8 cellular contexts compared by ENCODE assay signal in genomic region chr17:69084911-69085310, GRCh38. TPM values are rescaled to one million over a fixed set of nuclear protein-coding genes. Genes with fewer than 3 reads are reported as not detected.
A peak's percentile ranks its signal among the peaks of the same experiment; 100 is the strongest.
DNase-seq lines count a peak whose midpoint lies in the region; ATAC-seq and TF ChIP-seq lines count a peak whose summit lies in the region.

No MANE protein-coding gene starts in this region.

- TF ChIP-seq EP300 in upper lobe of left lung (IDR thresholded peaks at IDR 0.05) (no peak), gastroesophageal sphincter (IDR thresholded peaks at IDR 0.05) (no peak)

- TF ChIP-seq POLR2A in upper lobe of left lung (IDR thresholded peaks at IDR 0.05) (no peak), gastroesophageal sphincter (IDR thresholded peaks at IDR 0.05) (no peak)

- 57 to 72% methylated on average over 13 of the region's 13 CpGs for WGBS in upper lobe of left lung, 2 donors
- whole genome bisulfite sequencing in gastroesophageal sphincter (ENCODE audit: low coverage in 1 of 2), 2 donors, result 47 to 75% methylated on average over 5 to 11 of the region's 13 CpGs

- no peaks in the 10 kb centered on the region for H3K36me3 ChIP-seq in cardiac muscle cell
- peaks cover 0 to 10% (median 0%) of the 10 kb centered on the region in 4 donors for H3K36me3 ChIP-seq in upper lobe of left lung
- H3K36me3 ChIP-seq in gastroesophageal sphincter, result peaks cover 3 to 77% of the 10 kb centered on the region in 2 donors

- H3K9me3 ChIP-seq in cardiac muscle cell (ENCODE audit: low read depth), result no peaks in the 10 kb centered on the region
- peaks cover 0 to 7% (median 2%) of the 10 kb centered on the region in 4 donors for H3K9me3 ChIP-seq in upper lobe of left lung
- H3K9me3 ChIP-seq in gastroesophageal sphincter, result peaks cover 0 to 11% (median 0%) of the 10 kb centered on the region in 3 donors

- no peaks in the 10 kb centered on the region for H3K4me1 ChIP-seq in cardiac muscle cell (ENCODE audit: low read depth)
- H3K4me1 ChIP-seq in upper lobe of left lung, result no peaks in the 10 kb centered on the region
- H3K4me1 ChIP-seq in gastroesophageal sphincter, result no peaks in the 10 kb centered on the region

- intact Hi-C loops in Right ventricle myocardium inferior (cut with DNase I), result no loop called here

- H3K27me3 ChIP-seq in cardiac muscle cell (no peaks in the 10 kb centered on the region), upper lobe of left lung (no peaks in the 10 kb centered on the region), gastroesophageal sphincter (no peaks in the 10 kb centered on the region)

- DNase-seq in cardiac muscle cell (ENCODE audit: low read depth in 1 of 2, low spot score in 1 of 2), result peak in 1 of 2 donors; percentile 27
- DNase-seq in Right ventricle myocardium inferior (ENCODE audit: missing footprints), result no peak
- peak; percentile 16 for DNase-seq in OCI-M1 (lab: John Stamatoyannopoulos, UW)
- DNase-seq in fibroblast of the aortic adventitia (ENCODE audit: low read depth), result no peak
- peak in 1 of 2 donors; percentile 38 for DNase-seq in upper lobe of left lung
- no peak for DNase-seq in pons (ENCODE audit: low spot score)

- ATAC-seq in Right ventricle myocardium inferior (no peak), upper lobe of left lung (ENCODE audit: low FRiP score in 2 of 2) (no peak), gastroesophageal sphincter (no peak), GM18870 (IDR thresholded peaks at IDR 0.05; ENCODE audit: unreplicated experiment) (no peak)

- H3K4me3 ChIP-seq in cardiac muscle cell (no peak overlapping the region), fibroblast of the aortic adventitia (ENCODE audit: low read depth, low read length) (no peak overlapping the region), upper lobe of left lung (no peak overlapping the region), gastroesophageal sphincter (no peak overlapping the region)

- TF ChIP-seq CTCF in cardiac muscle cell (IDR thresholded peaks at IDR 0.05; ENCODE audit: low read depth, low read length), result peak; percentile 38
- TF ChIP-seq CTCF in fibroblast of the aortic adventitia (IDR thresholded peaks at IDR 0.05; ENCODE audit: insufficient read depth, low read length), result peak; percentile 45
- TF ChIP-seq CTCF in upper lobe of left lung (IDR thresholded peaks at IDR 0.05), result peak in 4 of 6 experiments; percentile 5 to 21 (median 12)
- TF ChIP-seq CTCF in gastroesophageal sphincter (IDR thresholded peaks at IDR 0.05), result no peak

- no peak overlapping the region for H3K27ac ChIP-seq in cardiac muscle cell
- H3K27ac ChIP-seq in upper lobe of left lung, result no peak overlapping the region
- no peak overlapping the region for H3K27ac ChIP-seq in gastroesophageal sphincter

RNA-seq across cellular contexts. Expression of gene ABCA9, which starts 24.2 kb away (rescaled TPM):
- total RNA-seq in cardiac muscle cell (0.07 and 0.09 TPM in 2 replicates), Right ventricle myocardium inferior (32.7 TPM), fibroblast of the aortic adventitia (ENCODE audit: low replicate concordance) (122 and 235 TPM in 2 replicates), upper lobe of left lung (10 to 100 TPM in 3 of 6 donors, 1 to 10 TPM in 3; 3.8 to 46.1 (median 9.8) TPM), gastroesophageal sphincter (10 to 100 TPM; 18.3 to 64.6 (median 26.5) TPM)
- not detected in 2 replicates for polyA plus RNA-seq in cardiac muscle cell

RNA-seq across cellular contexts. Expression of gene ABCA6, which starts 56.8 kb away (rescaled TPM):
- total RNA-seq in cardiac muscle cell (not detected in 2 replicates), Right ventricle myocardium inferior (25.7 TPM), fibroblast of the aortic adventitia (ENCODE audit: low replicate concordance) (192 and 340 TPM in 2 replicates), upper lobe of left lung (100 to 1,000 TPM in 1 of 6 donors, 10 to 100 TPM in 5; 17.6 to 176 (median 44.3) TPM), gastroesophageal sphincter (100 to 1,000 TPM in 1 of 4 donors, 10 to 100 TPM in 3; 35.8 to 133 (median 71.1) TPM)
- polyA plus RNA-seq in cardiac muscle cell, result not detected in 2 replicates

Comparison
In these comparisons a context has a peak if more than half of its experiments do, and no peak if none do; other contexts are left out.
1. RNA of gene ABCA6, which starts 56.8 kb away (total RNA-seq): 192 to 340 TPM in fibroblast of the aortic adventitia, 35.8 to 133 TPM in gastroesophageal sphincter, 17.6 to 176 TPM in upper lobe of left lung and 25.7 TPM in Right ventricle myocardium inferior (single experiment); not detected in cardiac muscle cell; every median in the first group is over 10 times any median in the second.
2. CTCF ChIP-seq: peak in cardiac muscle cell (single experiment), fibroblast of the aortic adventitia (single experiment) and upper lobe of left lung (4 of 6); none in gastroesophageal sphincter (0 of 4).